In genomic region chr2:97970300-97971060, GRCh38 we compare ENCODE assay signal across 1 cellular context.
TF ChIP-seq lines count a peak whose summit lies in the region.

No MANE protein-coding gene starts in this region.

TF ChIP-seq in GM12878, 131 proteins besides CTCF, POLR2A, EP300 and RAD21:
- TF ChIP-seq IKZF2 (IDR thresholded peaks at IDR 0.05) (no peak), ZNF622 (IDR thresholded peaks at IDR 0.05) (no peak), HDGF (IDR thresholded peaks at IDR 0.05) (no peak), ZBED1 (IDR thresholded peaks at IDR 0.05; ENCODE audit: borderline replicate concordance) (no peak), CHD2 (IDR thresholded peaks at IDR 0.05; ENCODE audit: borderline replicate concordance, low read depth, low read length) (no peak), NBN (IDR thresholded peaks at IDR 0.05) (no peak), MTA2 (IDR thresholded peaks at IDR 0.05; ENCODE audit: low read depth) (no peak), BCL11A (IDR thresholded peaks at IDR 0.05; ENCODE audit: low read depth, low read length) (no peak), LARP7 (IDR thresholded peaks at IDR 0.05) (no peak), POU2F2 (IDR thresholded peaks at IDR 0.05; ENCODE audit: borderline replicate concordance, low read depth, low read length) (no peak), TCF3 (IDR thresholded peaks at IDR 0.05; ENCODE audit: borderline replicate concordance, insufficient read depth, low read depth, low read length) (no peak), ZSCAN29 (IDR thresholded peaks at IDR 0.05) (no peak), JUND (IDR thresholded peaks at IDR 0.05; ENCODE audit: low read depth, low read length) (no peak), STAT3 (IDR thresholded peaks at IDR 0.05; ENCODE audit: low read depth, low read length) (no peak), RFX5 (IDR thresholded peaks at IDR 0.05; ENCODE audit: low read depth, low read length) (no peak)
- TF ChIP-seq, protein P1, sequence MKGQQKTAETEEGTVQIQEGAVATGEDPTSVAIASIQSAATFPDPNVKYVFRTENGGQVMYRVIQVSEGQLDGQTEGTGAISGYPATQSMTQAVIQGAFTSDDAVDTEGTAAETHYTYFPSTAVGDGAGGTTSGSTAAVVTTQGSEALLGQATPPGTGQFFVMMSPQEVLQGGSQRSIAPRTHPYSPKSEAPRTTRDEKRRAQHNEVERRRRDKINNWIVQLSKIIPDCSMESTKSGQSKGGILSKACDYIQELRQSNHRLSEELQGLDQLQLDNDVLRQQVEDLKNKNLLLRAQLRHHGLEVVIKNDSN (IDR thresholded peaks at IDR 0.05; ENCODE audit: borderline replicate concordance, extremely low read length, insufficient read depth, low read depth, low read length) = no peak
- TF ChIP-seq, protein P2, sequence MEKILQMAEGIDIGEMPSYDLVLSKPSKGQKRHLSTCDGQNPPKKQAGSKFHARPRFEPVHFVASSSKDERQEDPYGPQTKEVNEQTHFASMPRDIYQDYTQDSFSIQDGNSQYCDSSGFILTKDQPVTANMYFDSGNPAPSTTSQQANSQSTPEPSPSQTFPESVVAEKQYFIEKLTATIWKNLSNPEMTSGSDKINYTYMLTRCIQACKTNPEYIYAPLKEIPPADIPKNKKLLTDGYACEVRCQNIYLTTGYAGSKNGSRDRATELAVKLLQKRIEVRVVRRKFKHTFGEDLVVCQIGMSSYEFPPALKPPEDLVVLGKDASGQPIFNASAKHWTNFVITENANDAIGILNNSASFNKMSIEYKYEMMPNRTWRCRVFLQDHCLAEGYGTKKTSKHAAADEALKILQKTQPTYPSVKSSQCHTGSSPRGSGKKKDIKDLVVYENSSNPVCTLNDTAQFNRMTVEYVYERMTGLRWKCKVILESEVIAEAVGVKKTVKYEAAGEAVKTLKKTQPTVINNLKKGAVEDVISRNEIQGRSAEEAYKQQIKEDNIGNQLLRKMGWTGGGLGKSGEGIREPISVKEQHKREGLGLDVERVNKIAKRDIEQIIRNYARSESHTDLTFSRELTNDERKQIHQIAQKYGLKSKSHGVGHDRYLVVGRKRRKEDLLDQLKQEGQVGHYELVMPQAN (conservative IDR thresholded peaks at IDR 0.05) = no peak
